Comparison of ENCODE assay signal across 1 cellular context in the genomic region with DNA sequence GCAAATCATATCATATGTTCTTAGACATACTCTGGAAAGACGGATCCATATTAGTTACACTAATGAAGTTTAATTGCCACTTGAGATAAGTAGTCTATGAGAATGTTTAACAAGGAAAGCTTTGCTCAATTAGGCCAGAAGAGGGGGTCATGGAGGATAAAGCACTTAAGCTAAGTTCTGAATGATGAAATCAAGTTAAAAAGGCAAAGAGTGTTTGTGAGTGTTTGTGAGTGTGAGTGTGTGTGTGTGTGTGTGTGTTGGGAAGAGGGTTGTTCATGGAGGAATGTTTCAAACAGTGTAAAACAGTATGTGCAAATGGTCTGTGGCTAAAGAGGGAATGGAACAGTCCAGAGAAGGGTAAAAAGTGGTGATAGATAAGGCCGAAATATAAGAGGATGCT.
TF ChIP-seq lines count a peak whose summit lies in the region.

No MANE protein-coding gene starts in this region.

TF ChIP-seq in HEK293, 187 proteins besides CTCF, POLR2A, EP300 and RAD21 (continued from another document and continues in another):
- TF ChIP-seq, protein P1, sequence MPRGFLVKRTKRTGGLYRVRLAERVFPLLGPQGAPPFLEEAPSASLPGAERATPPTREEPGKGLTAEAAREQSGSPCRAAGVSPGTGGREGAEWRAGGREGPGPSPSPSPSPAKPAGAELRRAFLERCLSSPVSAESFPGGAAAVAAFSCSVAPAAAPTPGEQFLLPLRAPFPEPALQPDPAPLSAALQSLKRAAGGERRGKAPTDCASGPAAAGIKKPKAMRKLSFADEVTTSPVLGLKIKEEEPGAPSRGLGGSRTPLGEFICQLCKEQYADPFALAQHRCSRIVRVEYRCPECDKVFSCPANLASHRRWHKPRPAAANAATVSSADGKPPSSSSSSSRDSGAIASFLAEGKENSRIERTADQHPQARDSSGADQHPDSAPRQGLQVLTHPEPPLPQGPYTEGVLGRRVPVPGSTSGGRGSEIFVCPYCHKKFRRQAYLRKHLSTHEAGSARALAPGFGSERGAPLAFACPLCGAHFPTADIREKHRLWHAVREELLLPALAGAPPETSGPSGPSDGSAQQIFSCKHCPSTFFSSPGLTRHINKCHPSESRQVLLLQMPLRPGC (tag by site-specific recombination; IDR thresholded peaks at IDR 0.05): peak; percentile 52; the same call in 1 of the 2 replicates
- no peak for TF ChIP-seq ZFHX2 (tag by site-specific recombination; conservative IDR thresholded peaks at IDR 0.05)
- TF ChIP-seq ZNF169 (tag by site-specific recombination; IDR thresholded peaks at IDR 0.05): no peak
- TF ChIP-seq REPIN1 (tag by site-specific recombination; IDR thresholded peaks at IDR 0.05; ENCODE audit: low read depth): 0 out of 2 replicates have a peak, but pooled peaks have one; percentile 28
- TF ChIP-seq, protein P2, sequence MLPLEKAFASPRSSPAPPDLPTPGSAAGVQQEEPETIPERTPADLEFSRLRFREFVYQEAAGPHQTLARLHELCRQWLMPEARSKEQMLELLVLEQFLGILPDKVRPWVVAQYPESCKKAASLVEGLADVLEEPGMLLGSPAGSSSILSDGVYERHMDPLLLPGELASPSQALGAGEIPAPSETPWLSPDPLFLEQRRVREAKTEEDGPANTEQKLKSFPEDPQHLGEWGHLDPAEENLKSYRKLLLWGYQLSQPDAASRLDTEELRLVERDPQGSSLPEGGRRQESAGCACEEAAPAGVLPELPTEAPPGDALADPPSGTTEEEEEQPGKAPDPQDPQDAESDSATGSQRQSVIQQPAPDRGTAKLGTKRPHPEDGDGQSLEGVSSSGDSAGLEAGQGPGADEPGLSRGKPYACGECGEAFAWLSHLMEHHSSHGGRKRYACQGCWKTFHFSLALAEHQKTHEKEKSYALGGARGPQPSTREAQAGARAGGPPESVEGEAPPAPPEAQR (tag by site-specific recombination; IDR thresholded peaks at IDR 0.05): no peak
- peak; percentile 87 for TF ChIP-seq ZEB2 (tag by site-specific recombination; IDR thresholded peaks at IDR 0.05)
- no peak for TF ChIP-seq TCF7L2 (IDR thresholded peaks at IDR 0.05; ENCODE audit: borderline replicate concordance, low read depth, low read length)
- no peak for TF ChIP-seq ZNF513 (tag by site-specific recombination; IDR thresholded peaks at IDR 0.05)
- no peak for TF ChIP-seq ZNF747 (tag by site-specific recombination; IDR thresholded peaks at IDR 0.05)
- TF ChIP-seq, protein P3, sequence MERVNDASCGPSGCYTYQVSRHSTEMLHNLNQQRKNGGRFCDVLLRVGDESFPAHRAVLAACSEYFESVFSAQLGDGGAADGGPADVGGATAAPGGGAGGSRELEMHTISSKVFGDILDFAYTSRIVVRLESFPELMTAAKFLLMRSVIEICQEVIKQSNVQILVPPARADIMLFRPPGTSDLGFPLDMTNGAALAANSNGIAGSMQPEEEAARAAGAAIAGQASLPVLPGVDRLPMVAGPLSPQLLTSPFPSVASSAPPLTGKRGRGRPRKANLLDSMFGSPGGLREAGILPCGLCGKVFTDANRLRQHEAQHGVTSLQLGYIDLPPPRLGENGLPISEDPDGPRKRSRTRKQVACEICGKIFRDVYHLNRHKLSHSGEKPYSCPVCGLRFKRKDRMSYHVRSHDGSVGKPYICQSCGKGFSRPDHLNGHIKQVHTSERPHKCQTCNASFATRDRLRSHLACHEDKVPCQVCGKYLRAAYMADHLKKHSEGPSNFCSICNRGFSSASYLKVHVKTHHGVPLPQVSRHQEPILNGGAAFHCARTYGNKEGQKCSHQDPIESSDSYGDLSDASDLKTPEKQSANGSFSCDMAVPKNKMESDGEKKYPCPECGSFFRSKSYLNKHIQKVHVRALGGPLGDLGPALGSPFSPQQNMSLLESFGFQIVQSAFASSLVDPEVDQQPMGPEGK (tag by site-specific recombination; IDR thresholded peaks at IDR 0.05): peak; percentile 69
- no peak for TF ChIP-seq ZNF660 (tag by site-specific recombination; IDR thresholded peaks at IDR 0.05)
- TF ChIP-seq, protein P4, sequence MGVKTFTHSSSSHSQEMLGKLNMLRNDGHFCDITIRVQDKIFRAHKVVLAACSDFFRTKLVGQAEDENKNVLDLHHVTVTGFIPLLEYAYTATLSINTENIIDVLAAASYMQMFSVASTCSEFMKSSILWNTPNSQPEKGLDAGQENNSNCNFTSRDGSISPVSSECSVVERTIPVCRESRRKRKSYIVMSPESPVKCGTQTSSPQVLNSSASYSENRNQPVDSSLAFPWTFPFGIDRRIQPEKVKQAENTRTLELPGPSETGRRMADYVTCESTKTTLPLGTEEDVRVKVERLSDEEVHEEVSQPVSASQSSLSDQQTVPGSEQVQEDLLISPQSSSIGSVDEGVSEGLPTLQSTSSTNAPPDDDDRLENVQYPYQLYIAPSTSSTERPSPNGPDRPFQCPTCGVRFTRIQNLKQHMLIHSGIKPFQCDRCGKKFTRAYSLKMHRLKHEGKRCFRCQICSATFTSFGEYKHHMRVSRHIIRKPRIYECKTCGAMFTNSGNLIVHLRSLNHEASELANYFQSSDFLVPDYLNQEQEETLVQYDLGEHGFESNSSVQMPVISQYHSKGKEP (tag by site-specific recombination; IDR thresholded peaks at IDR 0.05): 0 out of 2 replicates have a peak, but pooled peaks have one; percentile 5
- TF ChIP-seq ZNF266 (tag by site-specific recombination; IDR thresholded peaks at IDR 0.05; ENCODE audit: low read depth): no peak
- TF ChIP-seq ZNF114 (tag by site-specific recombination; IDR thresholded peaks at IDR 0.05): no peak
- TF ChIP-seq ZNF23 (tag by site-specific recombination; IDR thresholded peaks at IDR 0.05; ENCODE audit: borderline replicate concordance): no peak
- TF ChIP-seq EGR2 (tag by site-specific recombination; IDR thresholded peaks at IDR 0.05; ENCODE audit: low read depth): no peak
- TF ChIP-seq, protein P5, sequence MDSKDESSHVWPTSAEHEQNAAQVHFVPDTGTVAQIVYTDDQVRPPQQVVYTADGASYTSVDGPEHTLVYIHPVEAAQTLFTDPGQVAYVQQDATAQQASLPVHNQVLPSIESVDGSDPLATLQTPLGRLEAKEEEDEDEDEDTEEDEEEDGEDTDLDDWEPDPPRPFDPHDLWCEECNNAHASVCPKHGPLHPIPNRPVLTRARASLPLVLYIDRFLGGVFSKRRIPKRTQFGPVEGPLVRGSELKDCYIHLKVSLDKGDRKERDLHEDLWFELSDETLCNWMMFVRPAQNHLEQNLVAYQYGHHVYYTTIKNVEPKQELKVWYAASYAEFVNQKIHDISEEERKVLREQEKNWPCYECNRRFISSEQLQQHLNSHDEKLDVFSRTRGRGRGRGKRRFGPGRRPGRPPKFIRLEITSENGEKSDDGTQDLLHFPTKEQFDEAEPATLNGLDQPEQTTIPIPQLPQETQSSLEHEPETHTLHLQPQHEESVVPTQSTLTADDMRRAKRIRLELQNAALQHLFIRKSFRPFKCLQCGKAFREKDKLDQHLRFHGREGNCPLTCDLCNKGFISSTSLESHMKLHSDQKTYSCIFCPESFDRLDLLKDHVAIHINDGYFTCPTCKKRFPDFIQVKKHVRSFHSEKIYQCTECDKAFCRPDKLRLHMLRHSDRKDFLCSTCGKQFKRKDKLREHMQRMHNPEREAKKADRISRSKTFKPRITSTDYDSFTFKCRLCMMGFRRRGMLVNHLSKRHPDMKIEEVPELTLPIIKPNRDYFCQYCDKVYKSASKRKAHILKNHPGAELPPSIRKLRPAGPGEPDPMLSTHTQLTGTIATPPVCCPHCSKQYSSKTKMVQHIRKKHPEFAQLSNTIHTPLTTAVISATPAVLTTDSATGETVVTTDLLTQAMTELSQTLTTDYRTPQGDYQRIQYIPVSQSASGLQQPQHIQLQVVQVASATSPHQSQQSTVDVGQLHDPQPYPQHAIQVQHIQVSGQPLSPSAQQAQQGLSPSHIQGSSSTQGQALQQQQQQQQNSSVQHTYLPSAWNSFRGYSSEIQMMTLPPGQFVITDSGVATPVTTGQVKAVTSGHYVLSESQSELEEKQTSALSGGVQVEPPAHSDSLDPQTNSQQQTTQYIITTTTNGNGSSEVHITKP (tag by site-specific recombination; IDR thresholded peaks at IDR 0.05): peak; percentile 93
- TF ChIP-seq ZNF138 (tag by site-specific recombination; IDR thresholded peaks at IDR 0.05; ENCODE audit: borderline replicate concordance): no peak
- no peak for TF ChIP-seq ZNF48 (tag by site-specific recombination; IDR thresholded peaks at IDR 0.05)
- no peak for TF ChIP-seq ZNF19 (tag by site-specific recombination; IDR thresholded peaks at IDR 0.05; ENCODE audit: low read depth)
- TF ChIP-seq ZNF76 (tag by site-specific recombination; IDR thresholded peaks at IDR 0.05; ENCODE audit: borderline replicate concordance, low read depth): no peak
- TF ChIP-seq ZNF274 (IDR thresholded peaks at IDR 0.05; ENCODE audit: low read length): no peak
- no peak for TF ChIP-seq ZNF274 (tag by site-specific recombination; IDR thresholded peaks at IDR 0.05; ENCODE audit: borderline replicate concordance)
- no peak for TF ChIP-seq ZNF175 (tag by site-specific recombination; IDR thresholded peaks at IDR 0.05)
- no peak for TF ChIP-seq ZNF596 (tag by site-specific recombination; IDR thresholded peaks at IDR 0.05)
- no peak for TF ChIP-seq ZNF404 (tag by site-specific recombination; IDR thresholded peaks at IDR 0.05)
- TF ChIP-seq ZNF544 (tag by site-specific recombination; IDR thresholded peaks at IDR 0.05): no peak
- no peak for TF ChIP-seq ZNF837 (tag by site-specific recombination; IDR thresholded peaks at IDR 0.05)
- 0 out of 2 replicates have a peak, but pooled peaks have one; percentile 15 for TF ChIP-seq ZNF558 (tag by site-specific recombination; IDR thresholded peaks at IDR 0.05)
- TF ChIP-seq OVOL3 (tag by site-specific recombination; IDR thresholded peaks at IDR 0.05): no peak
- peak; percentile 86 for TF ChIP-seq ZNF24 (tag by site-specific recombination; IDR thresholded peaks at IDR 0.05)
- no peak for TF ChIP-seq KLF10 (tag by site-specific recombination; IDR thresholded peaks at IDR 0.05)
- TF ChIP-seq ZNF366 (tag by site-specific recombination; conservative IDR thresholded peaks at IDR 0.05): peak; percentile 70
- TF ChIP-seq ZNF830 (tag by site-specific recombination; IDR thresholded peaks at IDR 0.05; ENCODE audit: low read depth): no peak
- TF ChIP-seq ZNF555 (tag by site-specific recombination; conservative IDR thresholded peaks at IDR 0.05): no peak
- TF ChIP-seq ZNF561 (tag by site-specific recombination; IDR thresholded peaks at IDR 0.05; ENCODE audit: borderline replicate concordance): no peak
- TF ChIP-seq WT1 (tag by site-specific recombination; IDR thresholded peaks at IDR 0.05): peak; percentile 87
- no peak for TF ChIP-seq ZNF521 (tag by site-specific recombination; IDR thresholded peaks at IDR 0.05)
- no peak for TF ChIP-seq ZNF677 (tag by site-specific recombination; IDR thresholded peaks at IDR 0.05)
- TF ChIP-seq FEZF1 (tag by site-specific recombination; IDR thresholded peaks at IDR 0.05): peak; percentile 91
- no peak for TF ChIP-seq ZNF670 (tag by site-specific recombination; IDR thresholded peaks at IDR 0.05; ENCODE audit: low read depth)
- no peak for TF ChIP-seq ZNF292 (tag by site-specific recombination; IDR thresholded peaks at IDR 0.05; ENCODE audit: borderline replicate concordance, low read depth)
- TF ChIP-seq ZFP69B (tag by site-specific recombination; IDR thresholded peaks at IDR 0.05): peak; percentile 78
- TF ChIP-seq ZIC2 (tag by site-specific recombination; IDR thresholded peaks at IDR 0.05): no peak
- TF ChIP-seq ZNF548 (tag by site-specific recombination; IDR thresholded peaks at IDR 0.05): no peak
- TF ChIP-seq ZNF571 (tag by site-specific recombination; IDR thresholded peaks at IDR 0.05): no peak
- no peak for TF ChIP-seq HOXD13 (CRISPR knock-in tag; IDR thresholded peaks at IDR 0.05; ENCODE audit: borderline replicate concordance)
- TF ChIP-seq ZNF280D (tag by site-specific recombination; IDR thresholded peaks at IDR 0.05): no peak
- TF ChIP-seq KLF17 (tag by site-specific recombination; IDR thresholded peaks at IDR 0.05): no peak
- TF ChIP-seq ZNF221 (tag by site-specific recombination; IDR thresholded peaks at IDR 0.05; ENCODE audit: borderline replicate concordance): no peak
- TF ChIP-seq ZNF768 (tag by site-specific recombination; IDR thresholded peaks at IDR 0.05): no peak
- no peak; the same call in 1 of the 2 replicates for TF ChIP-seq ZBTB20 (tag by site-specific recombination; IDR thresholded peaks at IDR 0.05)
- TF ChIP-seq ZNF16 (tag by site-specific recombination; IDR thresholded peaks at IDR 0.05; ENCODE audit: low read depth): no peak
